In the genomic region with DNA sequence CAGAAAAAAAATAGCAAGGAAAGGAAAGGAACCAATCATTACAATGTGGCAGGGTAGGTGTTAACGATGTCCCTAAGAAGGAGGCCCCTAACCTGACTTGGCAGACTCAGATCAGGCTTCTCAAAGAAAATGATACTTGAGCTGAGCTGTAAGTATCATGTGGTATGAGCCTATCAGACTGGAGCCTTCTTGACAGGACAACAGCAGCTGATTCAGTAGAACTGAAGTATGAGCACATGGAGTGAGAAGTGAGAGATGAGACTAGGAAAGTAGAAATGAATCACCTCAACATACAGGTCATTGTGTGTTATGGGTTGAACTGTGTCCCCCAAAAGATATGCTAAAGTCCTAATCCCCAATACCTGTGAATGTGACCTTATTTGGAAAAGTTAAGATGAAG, we compare ENCODE assay signal across 23 cellular contexts.
DNase-seq lines count a peak whose midpoint lies in the region; ATAC-seq and TF ChIP-seq lines count a peak whose summit lies in the region.
"Had no signal": no experiment of that assay in that cellular context is flagged by ENCODE, and none has a peak within 500 bp of the region (broad histone marks: within the 10 kb centered on the region; RNA-seq: fewer than 3 reads in every experiment).

No MANE protein-coding gene starts in this region.

- DNase-seq in stimulated activated naive CD8-positive, alpha-beta T cell treated with anti-CD3 and anti-CD28 coated beads, Interleukin-15, amount 100 ng/mL, for 72 hours = no peak
- no peak for DNase-seq in stimulated activated naive CD8-positive, alpha-beta T cell treated with anti-CD3 and anti-CD28 coated beads, Interleukin-15, Interleukin-2, amounts not matched to agents 100 U/mL and 50 U/mL, for 24 hours
- no peak for DNase-seq in activated CD4-positive, alpha-beta memory T cell treated with anti-CD3 and anti-CD28 coated beads, Interleukin-2, amount 10 ng/mL, durations not matched to agents 7 days and 5 days
- no peak for DNase-seq in mesothelial cell of epicardium (ENCODE audit: low spot score in 2 of 2, unreplicated experiment in 2 of 2)
- DNase-seq in stimulated activated CD4-positive, alpha-beta T cell treated with anti-CD3 and anti-CD28 coated beads, Interleukin-2, amount 100 ng/mL, for 48 hours = no peak
- no peak for DNase-seq in activated CD4-positive, alpha-beta T cell treated with anti-CD3 and anti-CD28 coated beads for 4 hours
- DNase-seq: activated gamma-delta T cell; amygdala; caudate nucleus; DMS 273 treated with DMSO at 0.1 percent for 48 hours; GF-D8; glutamatergic neuron; Kasumi-1; NCI-H1105; NCI-H774; right lobe of liver; SK-N-SH; stimulated activated naive CD4-positive, alpha-beta T cell; T-helper 9 cell had no signal

- CTCF ChIA-PET in activated CD4-positive, alpha-beta memory T cell treated with anti-CD3 and anti-CD28 coated beads, Interleukin-2, amount 10 ng/mL, durations not matched to agents 7 days and 5 days (lab: Charles Lee) = no interaction called here

- H3K36me3 Mint-ChIP-seq in activated CD4-positive, alpha-beta memory T cell treated with anti-CD3 and anti-CD28 coated beads, Interleukin-2, amount 10 ng/mL, durations not matched to agents 7 days and 5 days (ENCODE audit: low read depth) = no peaks in the 10 kb centered on the region
- H3K36me3 Mint-ChIP-seq in mesothelial cell of epicardium = no peaks in the 10 kb centered on the region
- H3K36me3 Mint-ChIP-seq: CD14-positive monocyte had no signal

- H3K27me3 Mint-ChIP-seq in stimulated activated naive CD8-positive, alpha-beta T cell treated with anti-CD3 and anti-CD28 coated beads, Interleukin-15, amount 100 ng/mL, for 72 hours = no peaks in the 10 kb centered on the region
- H3K27me3 Mint-ChIP-seq in activated CD4-positive, alpha-beta memory T cell treated with anti-CD3 and anti-CD28 coated beads, Interleukin-2, amount 10 ng/mL, durations not matched to agents 7 days and 5 days = no peaks in the 10 kb centered on the region
- no peaks in the 10 kb centered on the region for H3K27me3 Mint-ChIP-seq in mesothelial cell of epicardium (ENCODE audit: low read depth)

- ATAC-seq in stimulated activated naive CD8-positive, alpha-beta T cell treated with anti-CD3 and anti-CD28 coated beads, Interleukin-15, amount 100 ng/mL, for 72 hours = peak; percentile 12
- no peak for ATAC-seq in stimulated activated naive CD8-positive, alpha-beta T cell treated with anti-CD3 and anti-CD28 coated beads, Interleukin-15, Interleukin-2, amounts not matched to agents 100 U/mL and 50 U/mL, for 24 hours
- peak; percentile 57 for ATAC-seq in HG02610 (IDR thresholded peaks at IDR 0.05; ENCODE audit: unreplicated experiment)
- peak; percentile 68 for ATAC-seq in HG03432 (IDR thresholded peaks at IDR 0.05; ENCODE audit: unreplicated experiment)
- ATAC-seq: esophagus mucosa, right lobe of liver had no signal

- no peak for TF ChIP-seq CTCF in mesothelial cell of epicardium (IDR thresholded peaks at IDR 0.05; ENCODE audit: unreplicated experiment)

- no peak overlapping the region for H3K27ac Mint-ChIP-seq in stimulated activated naive CD8-positive, alpha-beta T cell treated with anti-CD3 and anti-CD28 coated beads, Interleukin-15, amount 100 ng/mL, for 72 hours
- H3K27ac Mint-ChIP-seq in activated CD4-positive, alpha-beta memory T cell treated with anti-CD3 and anti-CD28 coated beads, Interleukin-2, amount 10 ng/mL, durations not matched to agents 7 days and 5 days = no peak overlapping the region
- H3K27ac Mint-ChIP-seq in mesothelial cell of epicardium = no peak overlapping the region
- H3K27ac Mint-ChIP-seq: CD14-positive monocyte had no signal

- POLR2A ChIA-PET in activated CD4-positive, alpha-beta memory T cell treated with anti-CD3 and anti-CD28 coated beads, Interleukin-2, amount 10 ng/mL, durations not matched to agents 7 days and 5 days (lab: Charles Lee) = no interaction called here

- no peak overlapping the region for H3K4me3 Mint-ChIP-seq in stimulated activated naive CD8-positive, alpha-beta T cell treated with anti-CD3 and anti-CD28 coated beads, Interleukin-15, amount 100 ng/mL, for 72 hours
- H3K4me3 Mint-ChIP-seq in activated CD4-positive, alpha-beta memory T cell treated with anti-CD3 and anti-CD28 coated beads, Interleukin-2, amount 10 ng/mL, durations not matched to agents 7 days and 5 days = no peak overlapping the region
- H3K4me3 Mint-ChIP-seq in mesothelial cell of epicardium = no peak overlapping the region
- H3K4me3 Mint-ChIP-seq: CD14-positive monocyte had no signal

- peaks cover 10 to 22% of the 10 kb centered on the region in 2 donors for H3K9me3 Mint-ChIP-seq in stimulated activated naive CD8-positive, alpha-beta T cell treated with anti-CD3 and anti-CD28 coated beads, Interleukin-15, amount 100 ng/mL, for 72 hours
- no peaks in the 10 kb centered on the region for H3K9me3 Mint-ChIP-seq in activated CD4-positive, alpha-beta memory T cell treated with anti-CD3 and anti-CD28 coated beads, Interleukin-2, amount 10 ng/mL, durations not matched to agents 7 days and 5 days
- no peaks in the 10 kb centered on the region for H3K9me3 Mint-ChIP-seq in mesothelial cell of epicardium

- H3K4me1 Mint-ChIP-seq in stimulated activated naive CD8-positive, alpha-beta T cell treated with anti-CD3 and anti-CD28 coated beads, Interleukin-15, amount 100 ng/mL, for 72 hours = no peaks in the 10 kb centered on the region
- no peaks in the 10 kb centered on the region for H3K4me1 Mint-ChIP-seq in activated CD4-positive, alpha-beta memory T cell treated with anti-CD3 and anti-CD28 coated beads, Interleukin-2, amount 10 ng/mL, durations not matched to agents 7 days and 5 days
- no peaks in the 10 kb centered on the region for H3K4me1 Mint-ChIP-seq in mesothelial cell of epicardium
- H3K4me1 Mint-ChIP-seq: CD14-positive monocyte had no signal
